27 cellular contexts compared by ENCODE assay signal in the genomic region with DNA sequence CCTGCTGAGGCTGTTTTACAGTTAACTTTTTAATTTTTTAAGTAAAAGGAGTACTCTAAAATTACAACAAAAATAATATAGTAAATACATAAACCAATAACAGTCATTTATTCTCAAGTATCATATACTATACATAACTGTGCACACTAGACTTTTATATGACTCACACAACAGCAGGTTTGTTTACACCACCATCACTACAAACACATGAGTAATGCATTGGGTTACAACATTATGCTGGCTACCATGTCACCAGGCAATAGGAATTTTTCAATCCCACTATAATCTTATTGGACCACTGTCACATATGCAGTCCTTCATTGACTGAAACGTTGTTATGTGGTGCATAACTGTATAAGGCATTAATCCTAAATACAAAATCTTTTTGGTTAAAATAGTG. TPM values are rescaled to one million over a fixed set of nuclear protein-coding genes. Genes with fewer than 3 reads are reported as not detected.
DNase-seq lines count a peak whose midpoint lies in the region; ATAC-seq, FAIRE-seq and TF ChIP-seq lines count a peak whose summit lies in the region.
"Had no signal": no experiment of that assay in that cellular context is flagged by ENCODE, and none has a peak within 500 bp of the region (broad histone marks: within the 10 kb centered on the region; RNA-seq: fewer than 3 reads in every experiment).

No MANE protein-coding gene starts in this region.

- CTCF ChIA-PET in PC-3 (lab: Charles Lee): no interaction called here
- CTCF ChIA-PET in activated CD4-positive, alpha-beta T cell treated with anti-CD3 and anti-CD28 coated beads for 36 hours (lab: Charles Lee): interaction anchor here (0.6 to 0.9 kb wide), 2 partner anchors 64 to 980 kb away, joined by 3 read pairs; no protein-coding TSS in a partner anchor

- no peak overlapping the region for H3K4me2 ChIP-seq in PC-3 (ENCODE audit: low read length)
- H3K4me2 ChIP-seq: neural progenitor cell, PC-9 had no signal

- BruUV-seq in PC-3 (replicated peaks; lab: Mats Ljungman, UMichigan): no TSS peak

- H4K20me1 ChIP-seq in PC-3 (ENCODE audit: low read length): no peaks in the 10 kb centered on the region

- peaks cover 5% of the 10 kb centered on the region for H3K36me3 Mint-ChIP-seq in activated CD4-positive, alpha-beta T cell treated with anti-CD3 and anti-CD28 coated beads for 36 hours (ENCODE audit: low read depth)
- H3K36me3 Mint-ChIP-seq: neural progenitor cell had no signal

- TF ChIP-seq CTCF in PC-3 (conservative IDR thresholded peaks at IDR 0.05; ENCODE audit: low read depth, low read length) (no peak), bronchial epithelial cell (IDR thresholded peaks at IDR 0.05; ENCODE audit: insufficient read depth, low read length, severe bottlenecking) (no peak)

- no peak overlapping the region for H2AFZ ChIP-seq in PC-3 (ENCODE audit: low read length)
- H2AFZ ChIP-seq: neural progenitor cell, PC-9 had no signal

- H3K36me3 ChIP-seq in PC-3 (ENCODE audit: low read depth, low read length) (no peaks in the 10 kb centered on the region), bronchial epithelial cell (ENCODE audit: control insufficient read depth, insufficient read depth, low read length) (no peaks in the 10 kb centered on the region)
- H3K36me3 ChIP-seq: MG63, neural progenitor cell, prostate gland had no signal

- peaks cover 13% of the 10 kb centered on the region for H3K4me1 ChIP-seq in PC-3 (ENCODE audit: insufficient read depth, low read length)
- H3K4me1 ChIP-seq: neural progenitor cell, prostate gland had no signal

- H3K79me2 ChIP-seq in PC-3 (ENCODE audit: low read length): no peaks in the 10 kb centered on the region

- no peak overlapping the region for H3K4me3 Mint-ChIP-seq in activated CD4-positive, alpha-beta T cell treated with anti-CD3 and anti-CD28 coated beads for 36 hours
- H3K4me3 Mint-ChIP-seq: activated B cell treated with CpG ODN at 0.5 μM for 24 hours; activated CD8-positive, alpha-beta T cell treated with anti-CD3 and anti-CD28 coated beads for 36 hours; neural progenitor cell; stimulated activated naive CD8-positive, alpha-beta T cell treated with anti-CD3 and anti-CD28 coated beads, Interleukin-15, Interleukin-2, amounts not matched to agents 100 ng/mL and 50 ng/mL, for 24 hours; T-helper 2 cell treated with Interferon-gamma antibody and Interleukin-4, amounts not matched to agents 5 μg/mL and 100 μg/mL, for 36 hours had no signal

- H3K27ac ChIP-seq in PC-3 (ENCODE audit: low read length): peak overlapping the region; percentile 52
- H3K27ac ChIP-seq: heart right ventricle, neural progenitor cell, PC-9, prostate gland, tibial nerve had no signal

- no peaks in the 10 kb centered on the region for H3K27me3 Mint-ChIP-seq in activated CD4-positive, alpha-beta T cell treated with anti-CD3 and anti-CD28 coated beads for 36 hours
- H3K27me3 Mint-ChIP-seq: activated B cell treated with CpG ODN at 0.5 μM for 24 hours; activated CD8-positive, alpha-beta T cell treated with anti-CD3 and anti-CD28 coated beads for 36 hours; stimulated activated naive CD8-positive, alpha-beta T cell treated with anti-CD3 and anti-CD28 coated beads, Interleukin-15, Interleukin-2, amounts not matched to agents 100 ng/mL and 50 ng/mL, for 24 hours had no signal

- DNase-seq in ELR (ENCODE audit: low read depth) (peak; percentile 81), PC-3 (peak; percentile 80), bronchial epithelial cell (ENCODE audit: low read depth) (peak; percentile 86), kidney tubule cell (ENCODE audit: low spot score) (peak; percentile 14), ACHN (no peak), mesenteric fat pad (ENCODE audit: low spot score) (no peak), CD1c-positive myeloid dendritic cell (ENCODE audit: extremely low spot score) (no peak)
- DNase-seq in activated CD4-positive, alpha-beta T cell treated with anti-CD3 and anti-CD28 coated beads for 36 hours: no peak
- DNase-seq: activated B cell treated with CpG ODN at 0.5 μM for 24 hours; activated CD8-positive, alpha-beta T cell treated with anti-CD3 and anti-CD28 coated beads for 36 hours; activated gamma-delta T cell treated with Interleukin-2 at 50 U/mL for 16 hours; amniotic stem cell; central memory CD4-positive, alpha-beta T cell; heart right ventricle; left ventricle myocardium superior; MG63; NCI-H1930; NCI-H446; small intestine; stimulated activated CD4-positive, alpha-beta T cell treated with anti-CD3 and anti-CD28 coated beads, Interleukin-4, amount 100 ng/mL, for 1 hour had no signal

- in situ Hi-C loops in ACHN (cut with HindIII; ENCODE audit: low pct_ligation_motif_present, low pct_unique_long_range_greater_than_20kb, low sequenced_read_pairs): no loop called here

- POLR2A ChIA-PET in PC-3 (lab: Charles Lee; ENCODE audit: unreplicated experiment): no interaction called here
- POLR2A ChIA-PET in activated CD4-positive, alpha-beta T cell treated with anti-CD3 and anti-CD28 coated beads for 36 hours (lab: Charles Lee): no interaction called here

- H3K9ac ChIP-seq in PC-3 (ENCODE audit: low read length): no peak overlapping the region
- H3K9ac ChIP-seq: neural progenitor cell had no signal

- H3K27me3 ChIP-seq in PC-3 (ENCODE audit: low read length) (no peaks in the 10 kb centered on the region), bronchial epithelial cell (ENCODE audit: control insufficient read depth, insufficient read depth, low read length) (no peaks in the 10 kb centered on the region)
- H3K27me3 ChIP-seq: heart right ventricle, MG63, neural progenitor cell, tibial nerve had no signal

- H3K9me3 ChIP-seq in PC-3 (ENCODE audit: low read length): no peaks in the 10 kb centered on the region
- H3K9me3 ChIP-seq: heart right ventricle, MG63, prostate gland, tibial nerve had no signal

- H3K27ac Mint-ChIP-seq in activated CD4-positive, alpha-beta T cell treated with anti-CD3 and anti-CD28 coated beads for 36 hours: no peak overlapping the region
- H3K27ac Mint-ChIP-seq: activated B cell treated with CpG ODN at 0.5 μM for 24 hours; activated CD8-positive, alpha-beta T cell treated with anti-CD3 and anti-CD28 coated beads for 36 hours; neural progenitor cell; stimulated activated naive CD8-positive, alpha-beta T cell treated with anti-CD3 and anti-CD28 coated beads, Interleukin-15, Interleukin-2, amounts not matched to agents 100 ng/mL and 50 ng/mL, for 24 hours; T-helper 2 cell treated with Interferon-gamma antibody and Interleukin-4, amounts not matched to agents 5 μg/mL and 100 μg/mL, for 36 hours had no signal

- no peaks in the 10 kb centered on the region for H3K4me1 Mint-ChIP-seq in activated CD4-positive, alpha-beta T cell treated with anti-CD3 and anti-CD28 coated beads for 36 hours
- H3K4me1 Mint-ChIP-seq: activated B cell treated with CpG ODN at 0.5 μM for 24 hours had no signal

- H3K9me3 Mint-ChIP-seq in activated CD4-positive, alpha-beta T cell treated with anti-CD3 and anti-CD28 coated beads for 36 hours (ENCODE audit: low read depth): no peaks in the 10 kb centered on the region
- H3K9me3 Mint-ChIP-seq: activated B cell treated with CpG ODN at 0.5 μM for 24 hours; activated CD8-positive, alpha-beta T cell treated with anti-CD3 and anti-CD28 coated beads for 36 hours; neural progenitor cell; stimulated activated naive CD8-positive, alpha-beta T cell treated with anti-CD3 and anti-CD28 coated beads, Interleukin-15, Interleukin-2, amounts not matched to agents 100 ng/mL and 50 ng/mL, for 24 hours; T-helper 2 cell treated with Interferon-gamma antibody and Interleukin-4, amounts not matched to agents 5 μg/mL and 100 μg/mL, for 36 hours had no signal

- FAIRE-seq in bronchial epithelial cell (lab: Jason Lieb, UNC): no peak
- FAIRE-seq: small intestine had no signal

- ATAC-seq in PC-3: peak; percentile 99
- no peak for ATAC-seq in activated CD4-positive, alpha-beta T cell treated with anti-CD3 and anti-CD28 coated beads for 36 hours
- ATAC-seq: activated CD8-positive, alpha-beta T cell treated with anti-CD3 and anti-CD28 coated beads for 36 hours; esophagus mucosa; left ventricle myocardium superior had no signal

- intact Hi-C loops in PC-3 (cut with micrococcal nuclease): loop anchor here (2.0 kb wide), 1 partner anchor 42 kb away; a partner anchor contains a TSS
- intact Hi-C loops in activated CD4-positive, alpha-beta T cell treated with anti-CD3 and anti-CD28 coated beads for 36 hours (cut with DNase I, micrococcal nuclease): no loop called here

- no peaks in the 10 kb centered on the region for H3F3A ChIP-seq in PC-3 (ENCODE audit: low read length, unreplicated experiment)

- H3K4me3 ChIP-seq in PC-3 (ENCODE audit: low read length) (no peak overlapping the region), bronchial epithelial cell (ENCODE audit: low read depth, low read length) (no peak overlapping the region)
- H3K4me3 ChIP-seq: heart right ventricle, MG63, neural progenitor cell, PC-9, prostate gland, tibial nerve had no signal

- H3K9me2 ChIP-seq in PC-3 (replicated peaks; ENCODE audit: low read length): no peaks in the 10 kb centered on the region

RNA-seq across cellular contexts. Expression of a gene that starts 42.5 kb away (rescaled TPM):
- total RNA-seq in PC-3 (2014; rRNA removed): 0.15 and 0.52 TPM in 2 replicates
- total RNA-seq in bronchial epithelial cell: 0.38 and 0.79 TPM in 2 replicates
- 16.1 TPM for total RNA-seq in mesenteric fat pad
- 1 to 10 TPM; 3.9 to 4.5 TPM for total RNA-seq in activated CD4-positive, alpha-beta T cell treated with anti-CD3 and anti-CD28 coated beads for 36 hours

Comparison
In these comparisons a context has a peak if more than half of its experiments do, and no peak if none do; other contexts are left out.
1. DNase-seq: peak in ELR (single experiment), PC-3 (single experiment), bronchial epithelial cell (single experiment) and kidney tubule cell (single experiment); none in ACHN (single experiment), mesenteric fat pad (single experiment), CD1c-positive myeloid dendritic cell (single experiment) and activated CD4-positive, alpha-beta T cell treated with anti-CD3 and anti-CD28 coated beads for 36 hours (single experiment).